Comparison of ENCODE assay signal across 18 cellular contexts in genomic region chr13:94061316-94061715, GRCh38.
DNase-seq lines count a peak whose midpoint lies in the region; ATAC-seq and TF ChIP-seq lines count a peak whose summit lies in the region.
"Had no signal": no experiment of that assay in that cellular context is flagged by ENCODE, and none has a peak within 500 bp of the region (broad histone marks: within the 10 kb centered on the region; RNA-seq: fewer than 3 reads in every experiment).

No MANE protein-coding gene starts in this region.

- H2BK120ac ChIP-seq in H9 (ENCODE audit: low read depth, low read length, poor library complexity, severe bottlenecking): no peak overlapping the region

- no peaks in the 10 kb centered on the region for H3K79me1 ChIP-seq in H9 (ENCODE audit: insufficient read depth, low read depth, low read length, poor library complexity, severe bottlenecking)

- H4K8ac ChIP-seq in H9 (replicated peaks; ENCODE audit: insufficient read length, low read depth, low read length): no peak overlapping the region

- ATAC-seq in upper lobe of left lung (ENCODE audit: low FRiP score in 2 of 2): no peak
- no peak for ATAC-seq in activated CD8-positive, alpha-beta T cell treated with anti-CD3 and anti-CD28 coated beads, Interleukin-2, amount 10 ng/mL, durations not matched to agents 7 days and 5 days
- ATAC-seq: activated CD4-positive, alpha-beta T cell treated with anti-CD3 and anti-CD28 coated beads for 36 hours; activated T-cell treated with anti-CD3 and anti-CD28 coated beads, Interleukin-2, amount 50 U/mL, for 4 hours; left lung; naive thymus-derived CD4-positive, alpha-beta T cell; right lobe of liver had no signal

- DNase-seq in GM03348 (ENCODE audit: low spot score): peak; percentile 54
- peak; percentile 60 for DNase-seq in SK-N-DZ (ENCODE audit: low spot score)
- DNase-seq in fibroblast of peridontal ligament (ENCODE audit: extremely low read depth): peak; percentile 62
- DNase-seq in retina: peak; percentile 17
- DNase-seq in upper lobe of left lung: no peak
- DNase-seq in H9: no peak
- no peak for DNase-seq in activated CD8-positive, alpha-beta T cell treated with anti-CD3 and anti-CD28 coated beads, Interleukin-2, amount 10 ng/mL, durations not matched to agents 7 days and 5 days
- DNase-seq: activated CD4-positive, alpha-beta T cell treated with anti-CD3 and anti-CD28 coated beads for 36 hours; activated T-cell treated with anti-CD3 and anti-CD28 coated beads, Interleukin-2, amount 50 U/mL, for 4 hours; aorta; effector memory CD4-positive, alpha-beta T cell; head of caudate nucleus; left lung; naive thymus-derived CD4-positive, alpha-beta T cell; NCI-H2081 treated with DMSO at 0.1 percent for 48 hours; right lobe of liver; SW 1271 had no signal

- H3K27ac Mint-ChIP-seq in H9: 0 out of 7 replicates have a peak overlapping the region, but pooled peaks of 1 of the 3 experiments have one; percentile 49
- H3K27ac Mint-ChIP-seq in activated CD8-positive, alpha-beta T cell treated with anti-CD3 and anti-CD28 coated beads, Interleukin-2, amount 10 ng/mL, durations not matched to agents 7 days and 5 days: no peak overlapping the region
- H3K27ac Mint-ChIP-seq: activated CD4-positive, alpha-beta T cell treated with anti-CD3 and anti-CD28 coated beads for 36 hours; naive thymus-derived CD4-positive, alpha-beta T cell; stimulated activated naive CD8-positive, alpha-beta T cell treated with anti-CD3 and anti-CD28 coated beads, Interleukin-15, Interleukin-2, amounts not matched to agents 100 ng/mL and 50 ng/mL, for 24 hours had no signal

- no peak overlapping the region for H2BK20ac ChIP-seq in H9 (ENCODE audit: low read depth, low read length, poor library complexity, severe bottlenecking)

- H3K27me3 ChIP-seq in upper lobe of left lung (no peaks in the 10 kb centered on the region), H9 (ENCODE audit: insufficient read depth, low read length) (no peaks in the 10 kb centered on the region)
- H3K27me3 ChIP-seq: left lung, right lobe of liver had no signal

- H3K4me1 ChIP-seq in upper lobe of left lung (no peaks in the 10 kb centered on the region), H9 (ENCODE audit: insufficient read depth, low read length) (no peaks in the 10 kb centered on the region)
- H3K4me1 ChIP-seq: left lung, right lobe of liver had no signal

- no peak overlapping the region for H3K9ac ChIP-seq in H9 (ENCODE audit: extremely low read depth, insufficient read length, low read length)

- H2AK5ac ChIP-seq in H9 (ENCODE audit: insufficient read length, low read length): no peak overlapping the region

- no peak for TF ChIP-seq CTCF in upper lobe of left lung (IDR thresholded peaks at IDR 0.05)
- TF ChIP-seq CTCF in H9 (conservative IDR thresholded peaks at IDR 0.05): no peak

- POLR2A ChIA-PET in activated CD8-positive, alpha-beta T cell treated with anti-CD3 and anti-CD28 coated beads, Interleukin-2, amount 10 ng/mL, durations not matched to agents 7 days and 5 days (lab: Charles Lee): no interaction called here

- no peak overlapping the region for H2BK12ac ChIP-seq in H9 (ENCODE audit: insufficient read length, low read depth, low read length)

- no peak overlapping the region for H2BK5ac ChIP-seq in H9 (ENCODE audit: insufficient read length, low read length)

- no peaks in the 10 kb centered on the region for H4K20me1 ChIP-seq in H9 (ENCODE audit: control insufficient read depth, insufficient read depth, insufficient read length)

- H3K36me3 Mint-ChIP-seq in H9 (ENCODE audit: insufficient read depth in 1 of 3, low read depth in 3 of 3): no peaks in the 10 kb centered on the region
- no peaks in the 10 kb centered on the region for H3K36me3 Mint-ChIP-seq in activated CD8-positive, alpha-beta T cell treated with anti-CD3 and anti-CD28 coated beads, Interleukin-2, amount 10 ng/mL, durations not matched to agents 7 days and 5 days (ENCODE audit: low read depth)
- H3K36me3 Mint-ChIP-seq: naive thymus-derived CD4-positive, alpha-beta T cell had no signal

- TF ChIP-seq EP300 in upper lobe of left lung (IDR thresholded peaks at IDR 0.05): no peak

- H4K5ac ChIP-seq in H9 (ENCODE audit: insufficient read length, low read depth, low read length): no peak overlapping the region

- H3K9me3 Mint-ChIP-seq in H9: no peaks in the 10 kb centered on the region
- no peaks in the 10 kb centered on the region for H3K9me3 Mint-ChIP-seq in activated CD8-positive, alpha-beta T cell treated with anti-CD3 and anti-CD28 coated beads, Interleukin-2, amount 10 ng/mL, durations not matched to agents 7 days and 5 days (ENCODE audit: insufficient read depth)
- H3K9me3 Mint-ChIP-seq: activated T-cell treated with anti-CD3 and anti-CD28 coated beads, Interleukin-2, amount 50 U/mL, for 4 hours; naive thymus-derived CD4-positive, alpha-beta T cell; stimulated activated naive CD8-positive, alpha-beta T cell treated with anti-CD3 and anti-CD28 coated beads, Interleukin-15, Interleukin-2, amounts not matched to agents 100 ng/mL and 50 ng/mL, for 24 hours had no signal

- no peak overlapping the region for H2AFZ ChIP-seq in H9 (ENCODE audit: low read length)

- H3K4me1 Mint-ChIP-seq in H9: no peaks in the 10 kb centered on the region
- H3K4me1 Mint-ChIP-seq in activated CD8-positive, alpha-beta T cell treated with anti-CD3 and anti-CD28 coated beads, Interleukin-2, amount 10 ng/mL, durations not matched to agents 7 days and 5 days (ENCODE audit: low read depth): no peaks in the 10 kb centered on the region
- H3K4me1 Mint-ChIP-seq: activated CD4-positive, alpha-beta T cell treated with anti-CD3 and anti-CD28 coated beads for 36 hours; naive thymus-derived CD4-positive, alpha-beta T cell had no signal

- no peaks in the 10 kb centered on the region for H3K9me3 ChIP-seq in upper lobe of left lung
- no peaks in the 10 kb centered on the region for H3K9me3 ChIP-seq in H9 (ENCODE audit: control insufficient read depth, low read depth, low read length)
- H3K9me3 ChIP-seq: right lobe of liver had no signal

- H4K91ac ChIP-seq in H9 (ENCODE audit: insufficient read length, low read depth, low read length): no peak overlapping the region

- no peak overlapping the region for H3T11ph ChIP-seq in H9 (ENCODE audit: low read length)

- no peak overlapping the region for H2BK15ac ChIP-seq in H9 (ENCODE audit: low read depth, low read length)

- H3K23me2 ChIP-seq in H9 (ENCODE audit: insufficient read length, low read depth, low read length, poor library complexity, severe bottlenecking): no peaks in the 10 kb centered on the region

- H3K18ac ChIP-seq in H9 (ENCODE audit: insufficient read length, low read depth, low read length): no peak overlapping the region

- no peak overlapping the region for H3K23ac ChIP-seq in H9 (ENCODE audit: insufficient read length, low read depth, low read length)

- H3K4me3 Mint-ChIP-seq in H9: no peak overlapping the region
- no peak overlapping the region for H3K4me3 Mint-ChIP-seq in activated CD8-positive, alpha-beta T cell treated with anti-CD3 and anti-CD28 coated beads, Interleukin-2, amount 10 ng/mL, durations not matched to agents 7 days and 5 days
- H3K4me3 Mint-ChIP-seq: activated CD4-positive, alpha-beta T cell treated with anti-CD3 and anti-CD28 coated beads for 36 hours; activated T-cell treated with anti-CD3 and anti-CD28 coated beads, Interleukin-2, amount 50 U/mL, for 4 hours; naive thymus-derived CD4-positive, alpha-beta T cell; stimulated activated naive CD8-positive, alpha-beta T cell treated with anti-CD3 and anti-CD28 coated beads, Interleukin-15, Interleukin-2, amounts not matched to agents 100 ng/mL and 50 ng/mL, for 24 hours had no signal

- no peak overlapping the region for H3K27ac ChIP-seq in upper lobe of left lung
- no peak overlapping the region for H3K27ac ChIP-seq in H9 (ENCODE audit: insufficient read length, low read depth, low read length)
- H3K27ac ChIP-seq: left lung, right lobe of liver had no signal

- H3K27me3 Mint-ChIP-seq in H9 (ENCODE audit: low read depth): no peaks in the 10 kb centered on the region
- no peaks in the 10 kb centered on the region for H3K27me3 Mint-ChIP-seq in activated CD8-positive, alpha-beta T cell treated with anti-CD3 and anti-CD28 coated beads, Interleukin-2, amount 10 ng/mL, durations not matched to agents 7 days and 5 days (ENCODE audit: low read depth)
- H3K27me3 Mint-ChIP-seq: activated CD4-positive, alpha-beta T cell treated with anti-CD3 and anti-CD28 coated beads for 36 hours had no signal

- 78 to 87% methylated on average over 1 of the region's 1 CpG for WGBS in upper lobe of left lung, 2 donors
- WGBS in H9 (ENCODE audit: extremely low coverage, insufficient read length, low lambda C conversion rate): no CpG with 5 or more reads among the region's 1 CpG

- H3K4me3 ChIP-seq in upper lobe of left lung: no peak overlapping the region
- H3K4me3 ChIP-seq: left lung, right lobe of liver had no signal

- H3K79me2 ChIP-seq in H9 (ENCODE audit: insufficient read depth, low read length): no peaks in the 10 kb centered on the region

- H3K56ac ChIP-seq in H9 (ENCODE audit: insufficient read length, low read depth, low read length): no peak overlapping the region

- no peak overlapping the region for H3K14ac ChIP-seq in H9 (ENCODE audit: insufficient read depth, low read length)

- no peaks in the 10 kb centered on the region for H3K36me3 ChIP-seq in upper lobe of left lung
- H3K36me3 ChIP-seq: left lung, right lobe of liver had no signal

- TF ChIP-seq POLR2A in upper lobe of left lung (IDR thresholded peaks at IDR 0.05): no peak

- no peak overlapping the region for H3K4ac ChIP-seq in H9 (ENCODE audit: low read depth, low read length)

- CTCF ChIA-PET in activated CD8-positive, alpha-beta T cell treated with anti-CD3 and anti-CD28 coated beads, Interleukin-2, amount 10 ng/mL, durations not matched to agents 7 days and 5 days (lab: Charles Lee): no interaction called here

- H3K4me2 ChIP-seq in H9 (ENCODE audit: insufficient read depth, insufficient read length, low read length): no peak overlapping the region

Comparison
In these comparisons a context has a peak if more than half of its experiments do, and no peak if none do; other contexts are left out.
1. DNase-seq: peak in GM03348 (single experiment), SK-N-DZ (single experiment), fibroblast of peridontal ligament (single experiment) and retina (single experiment); none in upper lobe of left lung (0 of 2), H9 (single experiment) and activated CD8-positive, alpha-beta T cell treated with anti-CD3 and anti-CD28 coated beads, Interleukin-2, amount 10 ng/mL, durations not matched to agents 7 days and 5 days (single experiment).